ENCODE assay signal across 7 cellular contexts in genomic region chr7:64902461-64902805, GRCh38. TPM values are rescaled to one million over a fixed set of nuclear protein-coding genes. Genes with fewer than 3 reads are reported as not detected.
DNase-seq lines count a peak whose midpoint lies in the region; ATAC-seq and TF ChIP-seq lines count a peak whose summit lies in the region.
"Not testable (repeated sequence)": the region's sequence is repeated elsewhere in the genome, so short reads cannot be mapped to it uniquely, and the experiment has no call there.

No MANE protein-coding gene starts in this region.

- H3K9ac ChIP-seq in ES-I3 (ENCODE audit: low read depth, low read length) (peak overlapping the region; percentile 71; the same call in 1 of the 2 replicates), NT2/D1 (ENCODE audit: insufficient read length, low read depth) (peak overlapping the region; percentile 63), mucosa of rectum (ENCODE audit: low read depth in 1 of 2, low read length in 2 of 2) (peak overlapping the region in 1 of 2 donors; percentile 77)

- DNase-seq in NT2/D1 (ENCODE audit: low read depth, low spot score); activated CD4-positive, alpha-beta T cell treated with anti-CD3 and anti-CD28 coated beads, Interleukin-2, amount 10 ng/mL, durations not matched to agents 7 days and 5 days; MCF 10A (ENCODE audit: unreplicated experiment); foreskin fibroblast; gastrocnemius medialis: not testable (repeated sequence)

- not testable (repeated sequence) for ATAC-seq in gastrocnemius medialis

- TF ChIP-seq CTCF in MCF 10A (IDR thresholded peaks at IDR 0.05; ENCODE audit: unreplicated experiment); foreskin fibroblast (IDR thresholded peaks at IDR 0.05; ENCODE audit: low read depth, low read length); gastrocnemius medialis (IDR thresholded peaks at IDR 0.05 in 4 of 5, conservative IDR thresholded peaks at IDR 0.05 in 1 of 5): not testable (repeated sequence)

- BruUV-seq in MCF 10A (replicated peaks; lab: Mats Ljungman, UMichigan) = not testable (repeated sequence)

- H3K4me3 ChIP-seq in NT2/D1 (ENCODE audit: insufficient read length, low read depth) (peak overlapping the region; percentile 43), foreskin fibroblast (ENCODE audit: low read depth in 1 of 2, low read length in 2 of 2) (peak overlapping the region; percentile 93 to 94), mucosa of rectum (ENCODE audit: low read length in 2 of 2) (peak overlapping the region; percentile 74 to 96), gastrocnemius medialis (peak overlapping the region in 3 of 4 donors; percentile 67 to 95 (median 90))

- H3K4me1 ChIP-seq in ES-I3 (ENCODE audit: insufficient read depth, low read length) = peaks cover 24% of the 10 kb centered on the region
- not testable (repeated sequence) for H3K4me1 ChIP-seq in NT2/D1 (ENCODE audit: insufficient read depth, insufficient read length); mucosa of rectum (ENCODE audit: control insufficient read depth in 2 of 2, insufficient read depth in 2 of 2, low read length in 2 of 2)
- H3K4me1 ChIP-seq in gastrocnemius medialis = peaks cover 0 to 25% of the 10 kb centered on the region in 2 donors

- H3K9me3 Mint-ChIP-seq in activated CD4-positive, alpha-beta T cell treated with anti-CD3 and anti-CD28 coated beads, Interleukin-2, amount 10 ng/mL, durations not matched to agents 7 days and 5 days; MCF 10A (ENCODE audit: unreplicated experiment): not testable (repeated sequence)

- H3K27me3 ChIP-seq in NT2/D1 (ENCODE audit: insufficient read depth, insufficient read length); mucosa of rectum (ENCODE audit: control insufficient read depth in 2 of 2, insufficient read depth in 2 of 2, low read length in 2 of 2); gastrocnemius medialis: not testable (repeated sequence)

- H3K4me1 Mint-ChIP-seq in activated CD4-positive, alpha-beta T cell treated with anti-CD3 and anti-CD28 coated beads, Interleukin-2, amount 10 ng/mL, durations not matched to agents 7 days and 5 days = peaks cover 37% of the 10 kb centered on the region
- peaks cover 25% of the 10 kb centered on the region for H3K4me1 Mint-ChIP-seq in MCF 10A (ENCODE audit: insufficient read depth, unreplicated experiment)

- peaks cover 23% of the 10 kb centered on the region for H3K36me3 Mint-ChIP-seq in activated CD4-positive, alpha-beta T cell treated with anti-CD3 and anti-CD28 coated beads, Interleukin-2, amount 10 ng/mL, durations not matched to agents 7 days and 5 days (ENCODE audit: low read depth)
- H3K36me3 Mint-ChIP-seq in MCF 10A (ENCODE audit: insufficient read depth, unreplicated experiment) = not testable (repeated sequence)

- H3K27ac ChIP-seq in mucosa of rectum (ENCODE audit: low read depth in 2 of 2, low read length in 2 of 2); gastrocnemius medialis: not testable (repeated sequence)

- not testable (repeated sequence) for H3K36me3 ChIP-seq in ES-I3 (ENCODE audit: insufficient read depth, low read length); NT2/D1 (ENCODE audit: insufficient read depth, insufficient read length, low read length); mucosa of rectum (ENCODE audit: control insufficient read depth in 2 of 2, insufficient read depth in 2 of 2, low read length in 2 of 2); gastrocnemius medialis

- H3K27ac Mint-ChIP-seq in activated CD4-positive, alpha-beta T cell treated with anti-CD3 and anti-CD28 coated beads, Interleukin-2, amount 10 ng/mL, durations not matched to agents 7 days and 5 days = peak overlapping the region; percentile 98
- not testable (repeated sequence) for H3K27ac Mint-ChIP-seq in MCF 10A (ENCODE audit: low read depth, unreplicated experiment)

- TF ChIP-seq POLR2A in gastrocnemius medialis (IDR thresholded peaks at IDR 0.05) = not testable (repeated sequence)

- intact Hi-C loops in MCF 10A (cut with micrococcal nuclease) = not testable (repeated sequence)
- intact Hi-C loops in gastrocnemius medialis (cut with DNase I; ENCODE audit: low total_unique reads) = loop anchor here (5.0 to 10.0 kb wide), 2 partner anchors 105 to 108 kb away; partner anchors contain the start of genes ERV3-1 and ZNF138

- H3K27me3 Mint-ChIP-seq in activated CD4-positive, alpha-beta T cell treated with anti-CD3 and anti-CD28 coated beads, Interleukin-2, amount 10 ng/mL, durations not matched to agents 7 days and 5 days; MCF 10A (ENCODE audit: insufficient read depth, unreplicated experiment): not testable (repeated sequence)

- in situ Hi-C loops in gastrocnemius medialis (cut with MboI; ENCODE audit: low sequenced_read_pairs in 4 of 4) = loop anchor here in 2 of 4 donors (10.0 to 25.0 kb wide), 3 partner anchors 102 to 590 kb away; partner anchors contain the start of genes ZNF138 (in 2 of the 2), ERV3-1 (in 1 of the 2) and ZNF736 (in 1 of the 2)

- H3K9me3 ChIP-seq in ES-I3 (ENCODE audit: control insufficient read depth, insufficient read depth, low read length); NT2/D1 (ENCODE audit: insufficient read depth, low read length); mucosa of rectum (ENCODE audit: control insufficient read depth in 2 of 2, low read length in 2 of 2); gastrocnemius medialis: not testable (repeated sequence)

- POLR2A ChIA-PET in activated CD4-positive, alpha-beta T cell treated with anti-CD3 and anti-CD28 coated beads, Interleukin-2, amount 10 ng/mL, durations not matched to agents 7 days and 5 days (lab: Charles Lee) = not testable (repeated sequence)
- POLR2A ChIA-PET in MCF 10A (lab: Yijun Ruan, JAX) = interaction anchor here (0.6 to 1.8 kb wide), 9 partner anchors 10 to 373 kb away, joined by 3 to 9 read pairs (median 4); partner anchors contain the start of genes ERV3-1 and ZNF138

- CTCF ChIA-PET in activated CD4-positive, alpha-beta T cell treated with anti-CD3 and anti-CD28 coated beads, Interleukin-2, amount 10 ng/mL, durations not matched to agents 7 days and 5 days (lab: Charles Lee) = interaction anchor here (1.9 kb wide), 1 partner anchor 10 kb away, joined by 4 read pairs; no protein-coding TSS in a partner anchor
- CTCF ChIA-PET in MCF 10A (lab: Yijun Ruan, JAX) = not testable (repeated sequence)

- peak overlapping the region; percentile 96 for H3K4me3 Mint-ChIP-seq in activated CD4-positive, alpha-beta T cell treated with anti-CD3 and anti-CD28 coated beads, Interleukin-2, amount 10 ng/mL, durations not matched to agents 7 days and 5 days
- H3K4me3 Mint-ChIP-seq in MCF 10A (ENCODE audit: unreplicated experiment) = peak overlapping the region; percentile 95

RNA-seq across cellular contexts. Expression of gene ZNF273, which starts 0.6 kb away (rescaled TPM):
- total RNA-seq in activated CD4-positive, alpha-beta T cell treated with anti-CD3 and anti-CD28 coated beads, Interleukin-2, amount 10 ng/mL, durations not matched to agents 7 days and 5 days = 10 to 100 TPM in 1 of 2 experiments, 1 to 10 TPM in 1; 9.7 to 11.7 TPM
- total RNA-seq in MCF 10A (2022) (2.2 and 2.5 TPM in 2 replicates), gastrocnemius medialis (1 to 10 TPM in 3 of 4 donors, under 1 TPM in 1; 0.29 to 9.3 (median 2.3) TPM)

Comparison
In these comparisons a context has a peak if more than half of its experiments do, and no peak if none do; other contexts are left out.
1. H3K4me3 ChIP-seq: peak in every context shown above with its lines; median percentile 94 in foreskin fibroblast; 90 in gastrocnemius medialis; 85 in mucosa of rectum; 43 in NT2/D1.